ENCODE assay signal across 8 cellular contexts in genomic region chr19:13164370-13165090, GRCh38. TPM values are rescaled to one million over a fixed set of nuclear protein-coding genes. Genes with fewer than 3 reads are reported as not detected.
DNase-seq lines count a peak whose midpoint lies in the region; ATAC-seq and TF ChIP-seq lines count a peak whose summit lies in the region.

No MANE protein-coding gene starts in this region.

- TF ChIP-seq POLR2A in uterus (IDR thresholded peaks at IDR 0.05): no peak

- no peaks in the 10 kb centered on the region for H3K9me3 ChIP-seq in muscle layer of colon (ENCODE audit: low read length)
- H3K9me3 ChIP-seq in uterus: no peaks in the 10 kb centered on the region

- H3K4me1 ChIP-seq in muscle layer of colon (ENCODE audit: insufficient read depth, low read length): peaks cover 25% of the 10 kb centered on the region
- peaks cover 5 to 16% of the 10 kb centered on the region in 2 donors for H3K4me1 ChIP-seq in uterus

- DNase-seq in GM12865 (ENCODE audit: low read depth) (peak; percentile 31), NCI-H2196 (lab: John Stamatoyannopoulos, UW; ENCODE audit: unreplicated experiment) (peak; percentile 71), epithelial cell of proximal tubule (ENCODE audit: low read depth) (no peak), uterus (peak; percentile 64 to 65), AML-193 (lab: John Stamatoyannopoulos, UW) (no peak)
- peak; percentile 51 to 62 for DNase-seq in activated CD4-positive, alpha-beta T cell treated with anti-CD3 and anti-CD28 coated beads, Interleukin-2, amount 50 U/mL, for 48 hours

- no peak for TF ChIP-seq CTCF in GM12865 (IDR thresholded peaks at IDR 0.05; ENCODE audit: insufficient read depth, low read depth, low read length, missing control alignments)
- no peak for TF ChIP-seq CTCF in epithelial cell of proximal tubule (conservative IDR thresholded peaks at IDR 0.05; ENCODE audit: low read depth, low read length)
- TF ChIP-seq CTCF in uterus (IDR thresholded peaks at IDR 0.05): no peak

- H3K9ac ChIP-seq in muscle layer of colon (ENCODE audit: low read length): no peak overlapping the region

- H3K36me3 ChIP-seq in muscle layer of colon (ENCODE audit: insufficient read depth, low read length) (no peaks in the 10 kb centered on the region), uterus (no peaks in the 10 kb centered on the region)

- H3K27me3 ChIP-seq in muscle layer of colon (ENCODE audit: control insufficient read depth in 1 of 2, insufficient read depth in 2 of 2, low read length in 2 of 2) (no peaks in the 10 kb centered on the region), uterus (no peaks in the 10 kb centered on the region)

- no peak overlapping the region; the same call in 1 of the 2 replicates for H3K4me3 ChIP-seq in GM12865 (ENCODE audit: low read depth, low read length)
- H3K4me3 ChIP-seq in epithelial cell of proximal tubule (ENCODE audit: low read depth, low read length): peak overlapping the region; percentile 22
- no peak overlapping the region for H3K4me3 ChIP-seq in muscle layer of colon (ENCODE audit: low read depth in 1 of 2, low read length in 2 of 2)
- peak overlapping the region; percentile 14 to 24 for H3K4me3 ChIP-seq in uterus

- H3K27ac ChIP-seq in muscle layer of colon (ENCODE audit: low read depth, low read length) (peak overlapping the region; percentile 91), uterus (peak overlapping the region; percentile 95 to 96)

- intact Hi-C loops in uterus (cut with DNase I; ENCODE audit: low total_unique reads): no loop called here

- ATAC-seq in HG03378 (IDR thresholded peaks at IDR 0.05; ENCODE audit: unreplicated experiment): no peak

RNA-seq across cellular contexts. Expression of gene IER2, which starts 14.3 kb away (rescaled TPM):
- total RNA-seq in epithelial cell of proximal tubule (105 and 145 TPM in 2 replicates), uterus (100 to 1,000 TPM in 1 of 4 donors, 10 to 100 TPM in 3; 15.1 to 108 (median 66.7) TPM)

RNA-seq across cellular contexts. Expression of gene STX10, which starts 14.4 kb away (rescaled TPM):
- total RNA-seq in epithelial cell of proximal tubule (89.0 and 92.7 TPM in 2 replicates), uterus (10 to 100 TPM; 42.2 to 72.1 (median 44.8) TPM)

RNA-seq across cellular contexts. Expression of gene NACC1, which starts 46.5 kb away (rescaled TPM):
- total RNA-seq in epithelial cell of proximal tubule (72.2 and 114 TPM in 2 replicates), uterus (10 to 100 TPM; 13.4 to 28.1 (median 15.8) TPM)

RNA-seq across cellular contexts. Expression of gene TRMT1, which starts 48.0 kb away (rescaled TPM):
- total RNA-seq in epithelial cell of proximal tubule (49.9 and 56.1 TPM in 2 replicates), uterus (10 to 100 TPM; 23.2 to 99.4 (median 33.6) TPM)

Comparison
In these comparisons a context has a peak if more than half of its experiments do, and no peak if none do; other contexts are left out.
1. DNase-seq: peak in GM12865 (single experiment), NCI-H2196 (single experiment), activated CD4-positive, alpha-beta T cell treated with anti-CD3 and anti-CD28 coated beads, Interleukin-2, amount 50 U/mL, for 48 hours (2 of 2) and uterus (2 of 2); none in epithelial cell of proximal tubule (single experiment) and AML-193 (0 of 2).
2. H3K4me3 ChIP-seq: peak in epithelial cell of proximal tubule (single experiment) and uterus (2 of 2); none in GM12865 (single experiment) and muscle layer of colon (0 of 2).